Comparison of ENCODE assay signal across 1 cellular context in the genomic region with DNA sequence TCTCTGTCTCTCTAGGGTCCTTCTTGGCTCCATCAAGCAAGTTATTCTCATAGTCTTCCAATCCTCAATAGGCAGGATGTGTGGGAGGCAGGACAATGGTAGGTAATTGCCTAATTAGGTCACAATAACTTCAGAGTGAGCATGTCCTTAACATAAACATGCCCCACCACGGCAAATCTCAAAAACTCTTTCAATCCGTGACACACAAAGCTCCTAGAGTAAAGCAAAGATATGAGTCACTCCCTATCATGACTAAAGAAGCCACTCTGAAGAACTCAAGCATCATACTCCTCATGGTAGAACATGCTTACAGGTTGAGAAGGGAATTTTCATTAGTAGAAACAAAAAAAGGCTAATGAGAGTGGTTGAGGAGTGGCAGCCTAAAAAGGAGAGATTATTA.
TF ChIP-seq lines count a peak whose summit lies in the region.

No MANE protein-coding gene starts in this region.

TF ChIP-seq in GM12878, 131 proteins besides CTCF, POLR2A, EP300 and RAD21:
- TF ChIP-seq SRF (IDR thresholded peaks at IDR 0.05; ENCODE audit: low read depth in 2 of 2, low read length in 2 of 2): 0 out of 4 replicates have a peak, but pooled peaks of 1 of the 2 experiments have one; percentile 60
- TF ChIP-seq, protein P1, sequence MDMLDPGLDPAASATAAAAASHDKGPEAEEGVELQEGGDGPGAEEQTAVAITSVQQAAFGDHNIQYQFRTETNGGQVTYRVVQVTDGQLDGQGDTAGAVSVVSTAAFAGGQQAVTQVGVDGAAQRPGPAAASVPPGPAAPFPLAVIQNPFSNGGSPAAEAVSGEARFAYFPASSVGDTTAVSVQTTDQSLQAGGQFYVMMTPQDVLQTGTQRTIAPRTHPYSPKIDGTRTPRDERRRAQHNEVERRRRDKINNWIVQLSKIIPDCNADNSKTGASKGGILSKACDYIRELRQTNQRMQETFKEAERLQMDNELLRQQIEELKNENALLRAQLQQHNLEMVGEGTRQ (IDR thresholded peaks at IDR 0.05; ENCODE audit: borderline replicate concordance, low read depth, low read length): no peak
TF ChIP-seq in GM12878: peak in this region for 1.
